Comparison of ENCODE assay signal across 8 cellular contexts in the genomic region with DNA sequence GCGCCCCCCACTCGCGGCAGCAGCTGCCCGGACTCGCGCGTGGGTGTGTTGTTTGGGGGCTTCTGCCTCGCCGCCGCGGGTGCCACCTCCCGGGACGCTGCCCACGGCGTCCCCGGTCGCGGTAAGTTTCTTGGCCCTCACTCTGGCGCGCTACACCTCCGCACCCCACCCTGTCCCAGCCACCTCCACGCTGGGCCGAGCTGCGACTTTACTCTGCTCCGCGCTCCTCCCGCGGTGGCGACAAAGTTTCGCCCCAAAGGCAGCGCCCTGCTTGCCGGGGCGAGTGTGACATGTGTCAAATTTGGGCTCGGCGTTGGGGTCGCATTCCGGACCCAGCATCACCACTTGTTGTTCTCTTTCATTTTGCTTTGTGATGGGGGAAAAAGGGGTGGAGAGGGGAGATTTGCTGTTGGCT.
DNase-seq lines count a peak whose midpoint lies in the region; ATAC-seq and TF ChIP-seq lines count a peak whose summit lies in the region.

No MANE protein-coding gene starts in this region.

- TF ChIP-seq EP300 in esophagus muscularis mucosa (IDR thresholded peaks at IDR 0.05), result no peak

- POLR2A ChIA-PET in PC-3 (lab: Charles Lee; ENCODE audit: unreplicated experiment), result no interaction called here

- 0 out of 2 replicates have a peak overlapping the region, but pooled peaks have one; percentile 22 for H2AFZ ChIP-seq in PC-3 (ENCODE audit: low read length)

- H3K9me3 Mint-ChIP-seq in T-helper 2 cell treated with Interferon-gamma antibody and Interleukin-4, amounts not matched to agents 5 μg/mL and 100 μg/mL, for 36 hours, result no peaks in the 10 kb centered on the region
- no peaks in the 10 kb centered on the region for H3K9me3 Mint-ChIP-seq in nephron progenitor cell

- CTCF ChIA-PET in PC-3 (lab: Charles Lee), result no interaction called here

- peaks cover 79% of the 10 kb centered on the region for H3K27me3 Mint-ChIP-seq in T-helper 2 cell treated with Interferon-gamma antibody and Interleukin-4, amounts not matched to agents 5 μg/mL and 100 μg/mL, for 36 hours (ENCODE audit: low read depth)
- H3K27me3 Mint-ChIP-seq in nephron progenitor cell (ENCODE audit: low read depth, poor library complexity), result peaks cover 46% of the 10 kb centered on the region

- H3K79me2 ChIP-seq in PC-3 (ENCODE audit: low read length), result no peaks in the 10 kb centered on the region

- no peaks in the 10 kb centered on the region for H3K36me3 Mint-ChIP-seq in T-helper 2 cell treated with Interferon-gamma antibody and Interleukin-4, amounts not matched to agents 5 μg/mL and 100 μg/mL, for 36 hours (ENCODE audit: low read depth)
- H3K36me3 Mint-ChIP-seq in nephron progenitor cell (ENCODE audit: low read depth), result no peaks in the 10 kb centered on the region

- H3K9me2 ChIP-seq in PC-3 (replicated peaks; ENCODE audit: low read length), result no peaks in the 10 kb centered on the region

- ATAC-seq in PC-3, result no peak

- intact Hi-C loops in PC-3 (cut with micrococcal nuclease) (no loop called here), esophagus muscularis mucosa (cut with DNase I) (loop anchor here (10.0 kb wide), 1 partner anchor 858 kb away; no protein-coding TSS in a partner anchor)

- TF ChIP-seq POLR2A in esophagus muscularis mucosa (IDR thresholded peaks at IDR 0.05; ENCODE audit: low read depth), result no peak

- H3K4me2 ChIP-seq in PC-3 (ENCODE audit: low read length), result peak overlapping the region; percentile 80

- peak overlapping the region; percentile 82 for H3K4me3 Mint-ChIP-seq in T-helper 2 cell treated with Interferon-gamma antibody and Interleukin-4, amounts not matched to agents 5 μg/mL and 100 μg/mL, for 36 hours
- peak overlapping the region; percentile 93 for H3K4me3 Mint-ChIP-seq in nephron progenitor cell

- no TSS peak for BruUV-seq in PC-3 (replicated peaks; lab: Mats Ljungman, UMichigan)

- H3K27ac Mint-ChIP-seq in T-helper 2 cell treated with Interferon-gamma antibody and Interleukin-4, amounts not matched to agents 5 μg/mL and 100 μg/mL, for 36 hours, result no peak overlapping the region
- peak overlapping the region; percentile 42 for H3K27ac Mint-ChIP-seq in nephron progenitor cell

- H3K27me3 ChIP-seq in PC-3 (ENCODE audit: low read length) (peaks cover 64% of the 10 kb centered on the region), esophagus muscularis mucosa (peaks cover 0 to 30% (median 0%) of the 10 kb centered on the region in 4 donors)

- H3K9ac ChIP-seq in PC-3 (ENCODE audit: low read length), result no peak overlapping the region

- H3K4me1 ChIP-seq in PC-3 (ENCODE audit: insufficient read depth, low read length) (no peaks in the 10 kb centered on the region), esophagus muscularis mucosa (peaks cover 28 to 51% (median 47%) of the 10 kb centered on the region in 4 donors)

- H3K4me3 ChIP-seq in PC-3 (ENCODE audit: low read length) (peak overlapping the region; percentile 67; the same call in 1 of the 2 replicates), esophagus muscularis mucosa (peak overlapping the region; percentile 83 to 90 (median 85))

- H3K9me3 ChIP-seq in PC-3 (ENCODE audit: low read length) (no peaks in the 10 kb centered on the region), esophagus muscularis mucosa (no peaks in the 10 kb centered on the region)

- H4K20me1 ChIP-seq in PC-3 (ENCODE audit: low read length), result no peaks in the 10 kb centered on the region

- DNase-seq in T-helper 2 cell treated with Interferon-gamma antibody and Interleukin-4, amounts not matched to agents 5 μg/mL and 100 μg/mL, for 36 hours (ENCODE audit: low spot score), result no peak
- DNase-seq in T-helper 2 cell (no peak), PC-3 (no peak), esophagus muscularis mucosa (ENCODE audit: extremely low spot score) (no peak), nephron progenitor cell (peak; percentile 44), RKO (ENCODE audit: low spot score) (no peak), NCI-H2171 treated with DMSO at 0.1 percent for 48 hours (lab: John Stamatoyannopoulos, UW) (no peak)
- no peak for DNase-seq in activated effector memory CD4-positive, alpha-beta T cell treated with Interleukin-2 at 50 U/mL for 16 hours

- TF ChIP-seq CTCF in PC-3 (conservative IDR thresholded peaks at IDR 0.05; ENCODE audit: low read depth, low read length) (no peak), esophagus muscularis mucosa (IDR thresholded peaks at IDR 0.05) (no peak), nephron progenitor cell (IDR thresholded peaks at IDR 0.05) (no peak)

- no peaks in the 10 kb centered on the region for H3F3A ChIP-seq in PC-3 (ENCODE audit: low read length, unreplicated experiment)

- H3K4me1 Mint-ChIP-seq in T-helper 2 cell treated with Interferon-gamma antibody and Interleukin-4, amounts not matched to agents 5 μg/mL and 100 μg/mL, for 36 hours (ENCODE audit: low read depth), result peaks cover 33% of the 10 kb centered on the region
- H3K4me1 Mint-ChIP-seq in nephron progenitor cell, result peaks cover 60% of the 10 kb centered on the region

- H3K27ac ChIP-seq in PC-3 (ENCODE audit: low read length) (no peak overlapping the region), esophagus muscularis mucosa (replicated peaks in 1 of 4) (peak overlapping the region; percentile 97 to 98 (median 98))

- no peaks in the 10 kb centered on the region for H3K36me3 ChIP-seq in PC-3 (ENCODE audit: low read depth, low read length)
- H3K36me3 ChIP-seq in esophagus muscularis mucosa, result no peaks in the 10 kb centered on the region

- 3% methylated on average over 4 of the region's 37 CpGs for WGBS in esophagus muscularis mucosa
